ENCODE assay signal across 1 cellular context in the genomic region with DNA sequence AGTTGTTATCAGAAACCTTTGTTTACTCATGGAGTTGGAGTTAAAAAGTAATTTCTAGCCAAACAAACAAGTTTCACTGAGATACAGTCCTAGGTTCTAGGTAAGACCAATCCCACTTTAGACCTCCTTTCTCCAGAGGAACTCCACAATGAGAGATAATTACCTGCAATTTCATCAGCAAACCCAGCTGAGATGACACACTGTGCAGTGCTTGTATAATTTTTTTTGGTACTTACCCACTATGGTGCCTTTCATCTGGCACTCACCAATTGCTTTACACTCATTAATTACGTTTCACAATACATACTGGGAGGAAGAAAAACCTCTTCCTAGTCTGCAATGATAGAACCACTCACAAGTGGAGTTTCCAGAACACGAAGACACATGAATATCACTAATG.
TF ChIP-seq lines count a peak whose summit lies in the region.

No MANE protein-coding gene starts in this region.

TF ChIP-seq in H1, 55 proteins besides CTCF, POLR2A, EP300 and RAD21:
- TF ChIP-seq SUZ12 (IDR thresholded peaks at IDR 0.05; ENCODE audit: low read length) (no peak), POU5F1 (IDR thresholded peaks at IDR 0.05; ENCODE audit: low read depth, low read length) (no peak), GABPA (IDR thresholded peaks at IDR 0.05; ENCODE audit: borderline replicate concordance, insufficient read depth, low read length) (no peak), KDM4A (IDR thresholded peaks at IDR 0.05; ENCODE audit: low read depth, low read length, severe bottlenecking) (no peak), ZNF274 (IDR thresholded peaks at IDR 0.05; ENCODE audit: borderline replicate concordance, extremely low read depth, low read length) (no peak), CBX8 (IDR thresholded peaks at IDR 0.05; ENCODE audit: borderline replicate concordance, low read depth, low read length) (no peak), CTBP2 (IDR thresholded peaks at IDR 0.05; ENCODE audit: borderline replicate concordance, insufficient read depth, insufficient read length, low read length) (no peak), JUN (IDR thresholded peaks at IDR 0.05; ENCODE audit: low read depth, low read length) (no peak), TBP (IDR thresholded peaks at IDR 0.05; ENCODE audit: low read depth, low read length) (no peak), SIX5 (IDR thresholded peaks at IDR 0.05; ENCODE audit: low read depth, low read length) (no peak), SP2 (IDR thresholded peaks at IDR 0.05; ENCODE audit: low read length) (no peak)
- TF ChIP-seq, protein P1, sequence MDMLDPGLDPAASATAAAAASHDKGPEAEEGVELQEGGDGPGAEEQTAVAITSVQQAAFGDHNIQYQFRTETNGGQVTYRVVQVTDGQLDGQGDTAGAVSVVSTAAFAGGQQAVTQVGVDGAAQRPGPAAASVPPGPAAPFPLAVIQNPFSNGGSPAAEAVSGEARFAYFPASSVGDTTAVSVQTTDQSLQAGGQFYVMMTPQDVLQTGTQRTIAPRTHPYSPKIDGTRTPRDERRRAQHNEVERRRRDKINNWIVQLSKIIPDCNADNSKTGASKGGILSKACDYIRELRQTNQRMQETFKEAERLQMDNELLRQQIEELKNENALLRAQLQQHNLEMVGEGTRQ (IDR thresholded peaks at IDR 0.05; ENCODE audit: low read length): no peak
- TF ChIP-seq, protein P2, sequence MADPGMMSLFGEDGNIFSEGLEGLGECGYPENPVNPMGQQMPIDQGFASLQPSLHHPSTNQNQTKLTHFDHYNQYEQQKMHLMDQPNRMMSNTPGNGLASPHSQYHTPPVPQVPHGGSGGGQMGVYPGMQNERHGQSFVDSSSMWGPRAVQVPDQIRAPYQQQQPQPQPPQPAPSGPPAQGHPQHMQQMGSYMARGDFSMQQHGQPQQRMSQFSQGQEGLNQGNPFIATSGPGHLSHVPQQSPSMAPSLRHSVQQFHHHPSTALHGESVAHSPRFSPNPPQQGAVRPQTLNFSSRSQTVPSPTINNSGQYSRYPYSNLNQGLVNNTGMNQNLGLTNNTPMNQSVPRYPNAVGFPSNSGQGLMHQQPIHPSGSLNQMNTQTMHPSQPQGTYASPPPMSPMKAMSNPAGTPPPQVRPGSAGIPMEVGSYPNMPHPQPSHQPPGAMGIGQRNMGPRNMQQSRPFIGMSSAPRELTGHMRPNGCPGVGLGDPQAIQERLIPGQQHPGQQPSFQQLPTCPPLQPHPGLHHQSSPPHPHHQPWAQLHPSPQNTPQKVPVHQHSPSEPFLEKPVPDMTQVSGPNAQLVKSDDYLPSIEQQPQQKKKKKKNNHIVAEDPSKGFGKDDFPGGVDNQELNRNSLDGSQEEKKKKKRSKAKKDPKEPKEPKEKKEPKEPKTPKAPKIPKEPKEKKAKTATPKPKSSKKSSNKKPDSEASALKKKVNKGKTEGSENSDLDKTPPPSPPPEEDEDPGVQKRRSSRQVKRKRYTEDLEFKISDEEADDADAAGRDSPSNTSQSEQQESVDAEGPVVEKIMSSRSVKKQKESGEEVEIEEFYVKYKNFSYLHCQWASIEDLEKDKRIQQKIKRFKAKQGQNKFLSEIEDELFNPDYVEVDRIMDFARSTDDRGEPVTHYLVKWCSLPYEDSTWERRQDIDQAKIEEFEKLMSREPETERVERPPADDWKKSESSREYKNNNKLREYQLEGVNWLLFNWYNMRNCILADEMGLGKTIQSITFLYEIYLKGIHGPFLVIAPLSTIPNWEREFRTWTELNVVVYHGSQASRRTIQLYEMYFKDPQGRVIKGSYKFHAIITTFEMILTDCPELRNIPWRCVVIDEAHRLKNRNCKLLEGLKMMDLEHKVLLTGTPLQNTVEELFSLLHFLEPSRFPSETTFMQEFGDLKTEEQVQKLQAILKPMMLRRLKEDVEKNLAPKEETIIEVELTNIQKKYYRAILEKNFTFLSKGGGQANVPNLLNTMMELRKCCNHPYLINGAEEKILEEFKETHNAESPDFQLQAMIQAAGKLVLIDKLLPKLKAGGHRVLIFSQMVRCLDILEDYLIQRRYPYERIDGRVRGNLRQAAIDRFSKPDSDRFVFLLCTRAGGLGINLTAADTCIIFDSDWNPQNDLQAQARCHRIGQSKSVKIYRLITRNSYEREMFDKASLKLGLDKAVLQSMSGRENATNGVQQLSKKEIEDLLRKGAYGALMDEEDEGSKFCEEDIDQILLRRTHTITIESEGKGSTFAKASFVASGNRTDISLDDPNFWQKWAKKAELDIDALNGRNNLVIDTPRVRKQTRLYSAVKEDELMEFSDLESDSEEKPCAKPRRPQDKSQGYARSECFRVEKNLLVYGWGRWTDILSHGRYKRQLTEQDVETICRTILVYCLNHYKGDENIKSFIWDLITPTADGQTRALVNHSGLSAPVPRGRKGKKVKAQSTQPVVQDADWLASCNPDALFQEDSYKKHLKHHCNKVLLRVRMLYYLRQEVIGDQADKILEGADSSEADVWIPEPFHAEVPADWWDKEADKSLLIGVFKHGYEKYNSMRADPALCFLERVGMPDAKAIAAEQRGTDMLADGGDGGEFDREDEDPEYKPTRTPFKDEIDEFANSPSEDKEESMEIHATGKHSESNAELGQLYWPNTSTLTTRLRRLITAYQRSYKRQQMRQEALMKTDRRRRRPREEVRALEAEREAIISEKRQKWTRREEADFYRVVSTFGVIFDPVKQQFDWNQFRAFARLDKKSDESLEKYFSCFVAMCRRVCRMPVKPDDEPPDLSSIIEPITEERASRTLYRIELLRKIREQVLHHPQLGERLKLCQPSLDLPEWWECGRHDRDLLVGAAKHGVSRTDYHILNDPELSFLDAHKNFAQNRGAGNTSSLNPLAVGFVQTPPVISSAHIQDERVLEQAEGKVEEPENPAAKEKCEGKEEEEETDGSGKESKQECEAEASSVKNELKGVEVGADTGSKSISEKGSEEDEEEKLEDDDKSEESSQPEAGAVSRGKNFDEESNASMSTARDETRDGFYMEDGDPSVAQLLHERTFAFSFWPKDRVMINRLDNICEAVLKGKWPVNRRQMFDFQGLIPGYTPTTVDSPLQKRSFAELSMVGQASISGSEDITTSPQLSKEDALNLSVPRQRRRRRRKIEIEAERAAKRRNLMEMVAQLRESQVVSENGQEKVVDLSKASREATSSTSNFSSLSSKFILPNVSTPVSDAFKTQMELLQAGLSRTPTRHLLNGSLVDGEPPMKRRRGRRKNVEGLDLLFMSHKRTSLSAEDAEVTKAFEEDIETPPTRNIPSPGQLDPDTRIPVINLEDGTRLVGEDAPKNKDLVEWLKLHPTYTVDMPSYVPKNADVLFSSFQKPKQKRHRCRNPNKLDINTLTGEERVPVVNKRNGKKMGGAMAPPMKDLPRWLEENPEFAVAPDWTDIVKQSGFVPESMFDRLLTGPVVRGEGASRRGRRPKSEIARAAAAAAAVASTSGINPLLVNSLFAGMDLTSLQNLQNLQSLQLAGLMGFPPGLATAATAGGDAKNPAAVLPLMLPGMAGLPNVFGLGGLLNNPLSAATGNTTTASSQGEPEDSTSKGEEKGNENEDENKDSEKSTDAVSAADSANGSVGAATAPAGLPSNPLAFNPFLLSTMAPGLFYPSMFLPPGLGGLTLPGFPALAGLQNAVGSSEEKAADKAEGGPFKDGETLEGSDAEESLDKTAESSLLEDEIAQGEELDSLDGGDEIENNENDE (IDR thresholded peaks at IDR 0.05; ENCODE audit: insufficient replicate concordance, low read length): no peak
- TF ChIP-seq, protein P3, sequence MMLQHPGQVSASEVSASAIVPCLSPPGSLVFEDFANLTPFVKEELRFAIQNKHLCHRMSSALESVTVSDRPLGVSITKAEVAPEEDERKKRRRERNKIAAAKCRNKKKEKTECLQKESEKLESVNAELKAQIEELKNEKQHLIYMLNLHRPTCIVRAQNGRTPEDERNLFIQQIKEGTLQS (IDR thresholded peaks at IDR 0.05; ENCODE audit: insufficient read depth, low read depth, low read length): no peak
- TF ChIP-seq, protein P4, sequence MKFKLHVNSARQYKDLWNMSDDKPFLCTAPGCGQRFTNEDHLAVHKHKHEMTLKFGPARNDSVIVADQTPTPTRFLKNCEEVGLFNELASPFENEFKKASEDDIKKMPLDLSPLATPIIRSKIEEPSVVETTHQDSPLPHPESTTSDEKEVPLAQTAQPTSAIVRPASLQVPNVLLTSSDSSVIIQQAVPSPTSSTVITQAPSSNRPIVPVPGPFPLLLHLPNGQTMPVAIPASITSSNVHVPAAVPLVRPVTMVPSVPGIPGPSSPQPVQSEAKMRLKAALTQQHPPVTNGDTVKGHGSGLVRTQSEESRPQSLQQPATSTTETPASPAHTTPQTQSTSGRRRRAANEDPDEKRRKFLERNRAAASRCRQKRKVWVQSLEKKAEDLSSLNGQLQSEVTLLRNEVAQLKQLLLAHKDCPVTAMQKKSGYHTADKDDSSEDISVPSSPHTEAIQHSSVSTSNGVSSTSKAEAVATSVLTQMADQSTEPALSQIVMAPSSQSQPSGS (IDR thresholded peaks at IDR 0.05; ENCODE audit: low read length): no peak
